ENCODE assay signal across 13 cellular contexts in the genomic region with DNA sequence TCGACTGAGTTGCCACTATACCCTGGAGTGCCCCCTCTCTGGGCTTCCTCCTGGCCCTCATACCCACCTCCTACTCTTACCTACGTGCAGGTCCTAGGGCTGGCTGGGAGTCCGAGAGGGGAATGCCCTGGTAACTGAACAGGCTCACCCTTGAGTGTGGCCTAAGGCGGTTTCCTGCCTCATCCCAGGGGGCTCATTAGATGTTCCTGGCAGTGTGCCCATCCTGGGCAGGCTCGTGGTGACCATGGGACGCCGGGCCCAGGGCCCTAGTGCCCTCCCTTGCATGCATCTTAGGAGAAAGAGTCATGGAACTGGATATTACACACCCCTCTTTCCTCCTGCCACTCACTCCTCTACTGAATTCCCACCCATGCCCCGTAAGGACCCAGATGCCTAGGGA. TPM values are rescaled to one million over a fixed set of nuclear protein-coding genes. Genes with fewer than 3 reads are reported as not detected.
DNase-seq lines count a peak whose midpoint lies in the region; ATAC-seq and TF ChIP-seq lines count a peak whose summit lies in the region.
"Had no signal": no experiment of that assay in that cellular context is flagged by ENCODE, and none has a peak within 500 bp of the region (broad histone marks: within the 10 kb centered on the region; RNA-seq: fewer than 3 reads in every experiment).

No MANE protein-coding gene starts in this region.

- TF ChIP-seq EP300 in gastroesophageal sphincter (IDR thresholded peaks at IDR 0.05) = no peak

- POLR2A ChIA-PET in RWPE1 (lab: Yijun Ruan, JAX; ENCODE audit: low non-redundant PET) = interaction anchor here (1.0 to 4.1 kb wide), 2 partner anchors 9 to 12 kb away, joined by 4 to 19 read pairs; no protein-coding TSS in a partner anchor

- H3K36me3 ChIP-seq in H7 (replicated peaks; ENCODE audit: control insufficient read depth, insufficient read depth, low read length) (no peaks in the 10 kb centered on the region; the same call in 1 of the 2 replicates), gastroesophageal sphincter (peaks cover 0 to 27% of the 10 kb centered on the region in 2 donors)

- H3K9me3 Mint-ChIP-seq in stimulated activated naive B cell treated with anti-CD40 and anti-IgM and Interleukin-4, amounts not matched to agents 10 μg/mL and 1 μg/mL and 100 μg/mL, for 72 hours = no peaks in the 10 kb centered on the region

- H3K4me3 ChIP-seq in H7 (ENCODE audit: insufficient read depth, low read depth, low read length) (no peak overlapping the region), gastroesophageal sphincter (peak overlapping the region in 1 of 2 donors; percentile 92)
- H3K4me3 ChIP-seq: right atrium auricular region had no signal

- H3K4me3 Mint-ChIP-seq in stimulated activated naive B cell treated with anti-CD40 and anti-IgM and Interleukin-4, amounts not matched to agents 10 μg/mL and 1 μg/mL and 100 μg/mL, for 72 hours = peak overlapping the region in 1 of 2 donors; percentile 36

- peak overlapping the region; percentile 100 for H3K27ac ChIP-seq in RWPE1
- H3K27ac ChIP-seq in gastroesophageal sphincter = peak overlapping the region in 3 of 4 donors; percentile 6 to 92 (median 19)

- H3K27ac Mint-ChIP-seq in stimulated activated naive B cell treated with anti-CD40 and anti-IgM and Interleukin-4, amounts not matched to agents 10 μg/mL and 1 μg/mL and 100 μg/mL, for 72 hours = peak overlapping the region; percentile 75

- DNase-seq in H7 (peak; percentile 29), RWPE1 (ENCODE audit: low spot score) (no peak), NCI-H82 treated with DMSO at 0.1 percent for 48 hours (lab: John Stamatoyannopoulos, UW; ENCODE audit: unreplicated experiment) (no peak)
- DNase-seq in stimulated activated naive B cell treated with anti-CD40 and anti-IgM and Interleukin-4, amounts not matched to agents 10 μg/mL and 1 μg/mL and 100 μg/mL, for 72 hours = no peak
- no peak for DNase-seq in activated T-cell treated with anti-CD3 and anti-CD28 coated beads, Interleukin-2, amount 50 U/mL, for 1 hour
- DNase-seq: activated CD4-positive, alpha-beta T cell treated with anti-CD3 and anti-CD28 coated beads for 48 hours; activated naive CD4-positive, alpha-beta T cell; NCI-H226; SK-N-SH had no signal

- TF ChIP-seq POLR2A in gastroesophageal sphincter (IDR thresholded peaks at IDR 0.05) = no peak

- WGBS in gastroesophageal sphincter (ENCODE audit: low coverage in 1 of 2), 2 donors = 44 to 60% methylated on average over 2 to 5 of the region's 8 CpGs

- peaks cover 2% of the 10 kb centered on the region; the same call in 1 of the 2 replicates for H3K27me3 ChIP-seq in H7 (ENCODE audit: control insufficient read depth, insufficient read depth, low read length)
- no peaks in the 10 kb centered on the region for H3K27me3 ChIP-seq in gastroesophageal sphincter
- H3K27me3 ChIP-seq: right atrium auricular region had no signal

- peaks cover 52 to 87% of the 10 kb centered on the region in 2 donors for H3K4me1 Mint-ChIP-seq in stimulated activated naive B cell treated with anti-CD40 and anti-IgM and Interleukin-4, amounts not matched to agents 10 μg/mL and 1 μg/mL and 100 μg/mL, for 72 hours

- H3K27me3 Mint-ChIP-seq in stimulated activated naive B cell treated with anti-CD40 and anti-IgM and Interleukin-4, amounts not matched to agents 10 μg/mL and 1 μg/mL and 100 μg/mL, for 72 hours = no peaks in the 10 kb centered on the region

- H3K4me1 ChIP-seq in gastroesophageal sphincter = peaks cover 0 to 72% (median 16%) of the 10 kb centered on the region in 3 donors

- H3K9me3 ChIP-seq in gastroesophageal sphincter = no peaks in the 10 kb centered on the region
- H3K9me3 ChIP-seq: right atrium auricular region, SK-N-SH had no signal

- H3K36me3 Mint-ChIP-seq in stimulated activated naive B cell treated with anti-CD40 and anti-IgM and Interleukin-4, amounts not matched to agents 10 μg/mL and 1 μg/mL and 100 μg/mL, for 72 hours = peaks cover 0 to 3% of the 10 kb centered on the region in 2 donors

- TF ChIP-seq CTCF in RWPE1 (conservative IDR thresholded peaks at IDR 0.05; ENCODE audit: low read depth) (no peak), gastroesophageal sphincter (IDR thresholded peaks at IDR 0.05) (no peak)

- ATAC-seq in gastroesophageal sphincter (no peak), GM21528 (IDR thresholded peaks at IDR 0.05; ENCODE audit: low FRiP score, unreplicated experiment) (no peak)
- no peak for ATAC-seq in stimulated activated naive B cell treated with anti-CD40 and anti-IgM and Interleukin-4, amounts not matched to agents 10 μg/mL and 1 μg/mL and 100 μg/mL, for 72 hours (replicated peaks)

- CTCF ChIA-PET in RWPE1 (lab: Yijun Ruan, JAX) = no interaction called here

RNA-seq across cellular contexts. Expression of a gene that starts 2.8 kb away (rescaled TPM):
- 53.0 and 61.0 TPM in 2 replicates for total RNA-seq in H7 (2014; rRNA removed; shearing (Covaris generic))
- total RNA-seq in gastroesophageal sphincter = 10 to 100 TPM; 18.7 to 44.9 (median 41.9) TPM

RNA-seq across cellular contexts. Expression of a gene that starts 29.8 kb away (rescaled TPM):
- total RNA-seq in H7 (2014; rRNA removed; shearing (Covaris generic)) = 16.3 and 21.2 TPM in 2 replicates
- 10 to 100 TPM; 22.8 to 35.6 (median 25.5) TPM for total RNA-seq in gastroesophageal sphincter

RNA-seq across cellular contexts. Expression of a gene that starts 30.1 kb away (rescaled TPM):
- total RNA-seq in H7 (2014; rRNA removed; shearing (Covaris generic)) = 5.2 and 5.8 TPM in 2 replicates
- 1 to 10 TPM; 2.0 to 8.9 (median 7.5) TPM for total RNA-seq in gastroesophageal sphincter

RNA-seq across cellular contexts. Expression of a gene that starts 45.4 kb away (rescaled TPM):
- 0.07 and 0.14 TPM in 2 replicates for total RNA-seq in H7 (2014; rRNA removed; shearing (Covaris generic))
- total RNA-seq in gastroesophageal sphincter = under 1 TPM in 1 of 4 donors, not detected in 3; 0.54 TPM
- total RNA-seq: mesenteric fat pad, right atrium auricular region had no signal
